Comparison of ENCODE assay signal across 8 cellular contexts in genomic region chr1:151934048-151934493, GRCh38. TPM values are rescaled to one million over a fixed set of nuclear protein-coding genes. Genes with fewer than 3 reads are reported as not detected.
DNase-seq lines count a peak whose midpoint lies in the region; ATAC-seq, FAIRE-seq and TF ChIP-seq lines count a peak whose summit lies in the region.

No MANE protein-coding gene starts in this region.

- no TSS peak for BruUV-seq in endothelial cell of umbilical vein (replicated peaks; lab: Mats Ljungman, UMichigan)

- TF ChIP-seq CTCF in AG10803 (conservative IDR thresholded peaks at IDR 0.05; ENCODE audit: low read length) (peak; percentile 97), GM20000 (IDR thresholded peaks at IDR 0.05; ENCODE audit: extremely low read depth, missing control alignments) (peak; percentile 75), WI38 (IDR thresholded peaks at IDR 0.05; ENCODE audit: low read depth, low read length) (peak; percentile 84), endothelial cell of umbilical vein (IDR thresholded peaks at IDR 0.05; ENCODE audit: extremely low read depth in 1 of 2, insufficient read depth in 1 of 2, low read depth in 1 of 2, low read length in 2 of 2) (peak; percentile 70 to 77), tibial artery (IDR thresholded peaks at IDR 0.05) (peak; percentile 83)

- DNase-seq in AG10803 (ENCODE audit: low read depth): peak; percentile 58
- DNase-seq in GM20000 (ENCODE audit: low spot score): peak; percentile 49
- DNase-seq in NCI-H226: peak; percentile 47
- DNase-seq in endothelial cell of umbilical vein (ENCODE audit: low read depth, low spot score): peak; percentile 71
- peak; percentile 13 for DNase-seq in middle frontal gyrus (ENCODE audit: extremely low spot score, low spot score)
- no peak for DNase-seq in tibial artery

- POLR2A ChIA-PET in endothelial cell of umbilical vein (lab: Charles Lee): interaction anchor here (0.6 to 2.1 kb wide), 2 partner anchors 49 to 58 kb away, joined by 3 to 7 read pairs; partner anchors contain the start of gene S100A10

- FAIRE-seq in endothelial cell of umbilical vein (lab: Jason Lieb, UNC): peak; percentile 47

- ATAC-seq in GM21528 (IDR thresholded peaks at IDR 0.05; ENCODE audit: low FRiP score, unreplicated experiment): no peak

- H3K4me3 ChIP-seq in AG10803 (ENCODE audit: low read length) (no peak overlapping the region), WI38 (ENCODE audit: low read depth, low read length) (no peak overlapping the region), endothelial cell of umbilical vein (replicated peaks in 1 of 3; ENCODE audit: insufficient read depth in 1 of 3, low read depth in 1 of 3, low read length in 3 of 3) (no peak overlapping the region), tibial artery (no peak overlapping the region)

- no peak overlapping the region for H3K4me2 ChIP-seq in endothelial cell of umbilical vein (ENCODE audit: insufficient read depth, low read length)

- H3K79me2 ChIP-seq in endothelial cell of umbilical vein (ENCODE audit: control insufficient read depth, insufficient read depth, low read length): no peaks in the 10 kb centered on the region

- no peak for TF ChIP-seq POLR2A in endothelial cell of umbilical vein (IDR thresholded peaks at IDR 0.05; ENCODE audit: low read depth, low read length)

- no peaks in the 10 kb centered on the region for H3K9me3 ChIP-seq in endothelial cell of umbilical vein (replicated peaks; ENCODE audit: control insufficient read depth, insufficient read depth, low read length)
- no peaks in the 10 kb centered on the region for H3K9me3 ChIP-seq in tibial artery

- H4K20me1 ChIP-seq in endothelial cell of umbilical vein (replicated peaks; ENCODE audit: control insufficient read depth, extremely low read depth, insufficient read depth, low read length): no peaks in the 10 kb centered on the region

- no peaks in the 10 kb centered on the region for H3K36me3 ChIP-seq in endothelial cell of umbilical vein (ENCODE audit: control insufficient read depth in 2 of 2, extremely low read depth in 1 of 2, insufficient read depth in 2 of 2, low read length in 2 of 2)
- H3K36me3 ChIP-seq in tibial artery: no peaks in the 10 kb centered on the region

- H3K9me1 ChIP-seq in endothelial cell of umbilical vein (replicated peaks; ENCODE audit: control insufficient read depth, extremely low read depth, insufficient read depth, low read length): no peaks in the 10 kb centered on the region

- H2AFZ ChIP-seq in endothelial cell of umbilical vein (ENCODE audit: low read depth, low read length): no peak overlapping the region

- H3K27me3 ChIP-seq in endothelial cell of umbilical vein (ENCODE audit: control insufficient read depth in 2 of 2, insufficient read depth in 2 of 2, low read length in 2 of 2): no peaks in the 10 kb centered on the region
- H3K27me3 ChIP-seq in tibial artery: no peaks in the 10 kb centered on the region

- intact Hi-C loops in endothelial cell of umbilical vein (cut with micrococcal nuclease): loop anchor here (1.0 to 10.0 kb wide), 7 partner anchors 34 to 251 kb away; no protein-coding TSS in a partner anchor
- intact Hi-C loops in tibial artery (cut with DNase I; ENCODE audit: low total_unique reads): loop anchor here (5.0 kb wide), 1 partner anchor 63 kb away; no protein-coding TSS in a partner anchor

- no peak overlapping the region for H3K9ac ChIP-seq in endothelial cell of umbilical vein (replicated peaks; ENCODE audit: extremely low read depth, insufficient read depth, low read length)

- H3K27ac ChIP-seq in endothelial cell of umbilical vein (ENCODE audit: insufficient read depth, low read depth, low read length) (no peak overlapping the region), tibial artery (no peak overlapping the region)

- H3K4me1 ChIP-seq in endothelial cell of umbilical vein (ENCODE audit: control insufficient read depth, extremely low read depth, insufficient read depth, low read length): peaks cover 6% of the 10 kb centered on the region
- no peaks in the 10 kb centered on the region for H3K4me1 ChIP-seq in tibial artery

- CTCF ChIA-PET in endothelial cell of umbilical vein (lab: Charles Lee): interaction anchor here (0.8 to 13.1 kb wide), 21 partner anchors 9 to 100 kb away, joined by 3 to 572 read pairs (median 7); partner anchors contain the start of gene S100A10

- dilution Hi-C loops in endothelial cell of umbilical vein (cut with MboI; ENCODE audit: extremely low pct_ligation_motif_present, low sequenced_read_pairs): no loop called here

TF ChIP-seq in endothelial cell of umbilical vein, 7 proteins besides CTCF, POLR2A, EP300 and RAD21:
- TF ChIP-seq MAX (IDR thresholded peaks at IDR 0.05; ENCODE audit: insufficient read depth, insufficient read length) (no peak), POLR2AphosphoS5 (IDR thresholded peaks at IDR 0.05; ENCODE audit: insufficient read depth, low read depth, low read length) (no peak)

RNA-seq across cellular contexts. Expression of gene THEM4, which starts 24.8 kb away (rescaled TPM):
- 22.1 and 24.9 TPM in 2 replicates for total RNA-seq in endothelial cell of umbilical vein
- polyA plus RNA-seq in endothelial cell of umbilical vein: 19.2 and 22.3 TPM in 2 replicates
- 25.6 and 27.1 TPM in 2 replicates for polyA plus RNA-seq in endothelial cell of umbilical vein (2011; cell fraction: cytosol; rRNA removed)
- 28.1 and 38.8 TPM in 2 replicates for polyA plus RNA-seq in endothelial cell of umbilical vein (2011; cell fraction: nucleus; rRNA removed)
- 14.7 and 22.7 TPM in 2 replicates for polyA plus RNA-seq in endothelial cell of umbilical vein (2012)
- polyA minus RNA-seq in endothelial cell of umbilical vein: 29.5 and 36.2 TPM in 2 replicates
- polyA minus RNA-seq in endothelial cell of umbilical vein (2011; cell fraction: cytosol; rRNA and poly(A)+ RNA removed): 8.9 TPM
- 14.1 and 26.0 TPM in 2 replicates for polyA minus RNA-seq in endothelial cell of umbilical vein (2011; cell fraction: nucleus; rRNA and poly(A)+ RNA removed)

RNA-seq across cellular contexts. Expression of gene S100A10, which starts 59.6 kb away (rescaled TPM):
- 650 and 779 TPM in 2 replicates for total RNA-seq in endothelial cell of umbilical vein
- polyA plus RNA-seq in endothelial cell of umbilical vein: 56.7 and 76.8 TPM in 2 replicates
- 211 and 231 TPM in 2 replicates for polyA plus RNA-seq in endothelial cell of umbilical vein (2011; cell fraction: cytosol; rRNA removed)
- 60.0 and 72.0 TPM in 2 replicates for polyA plus RNA-seq in endothelial cell of umbilical vein (2011; cell fraction: nucleus; rRNA removed)
- polyA plus RNA-seq in endothelial cell of umbilical vein (2012): 757 and 1,016 TPM in 2 replicates
- 42.6 and 46.3 TPM in 2 replicates for polyA minus RNA-seq in endothelial cell of umbilical vein
- 185 TPM for polyA minus RNA-seq in endothelial cell of umbilical vein (2011; cell fraction: cytosol; rRNA and poly(A)+ RNA removed)
- polyA minus RNA-seq in endothelial cell of umbilical vein (2011; cell fraction: nucleus; rRNA and poly(A)+ RNA removed): 19.5 and 23.7 TPM in 2 replicates

Comparison
In these comparisons a context has a peak if more than half of its experiments do, and no peak if none do; other contexts are left out.
1. DNase-seq: peak in AG10803 (single experiment), GM20000 (single experiment), NCI-H226 (single experiment), endothelial cell of umbilical vein (single experiment) and middle frontal gyrus (single experiment); none in tibial artery (0 of 2).
2. Peak in every context shown above with its lines, with median percentiles within 50 percentile points of each other: CTCF ChIP-seq.